ENCODE assay signal across 20 cellular contexts in genomic region chr2:1405124-1405523, GRCh38. TPM values are rescaled to one million over a fixed set of nuclear protein-coding genes. Genes with fewer than 3 reads are reported as not detected.
DNase-seq lines count a peak whose midpoint lies in the region; ATAC-seq, FAIRE-seq and TF ChIP-seq lines count a peak whose summit lies in the region.
"Had no signal": no experiment of that assay in that cellular context is flagged by ENCODE, and none has a peak within 500 bp of the region (broad histone marks: within the 10 kb centered on the region; RNA-seq: fewer than 3 reads in every experiment).

No MANE protein-coding gene starts in this region.

- BruUV-seq in IMR-90 (replicated peaks; lab: Mats Ljungman, UMichigan) (no TSS peak), K562 (replicated peaks; lab: Mats Ljungman, UMichigan) (no TSS peak)

- WGBS in IMR-90 (ENCODE audit: extremely low coverage in 2 of 2, insufficient read length in 1 of 2), 2 experiments: 67% methylated on average over 1 of the region's 1 CpG; no CpG with 5 or more reads in 1 of the 2 experiments
- WGBS in K562 (ENCODE audit: insufficient coverage, low coverage, missing lambda C conversion rate): 0% methylated on average over 1 of the region's 1 CpG

- H4K5ac ChIP-seq in IMR-90 (ENCODE audit: low read depth, low read length): no peak overlapping the region

- H3K4me2 ChIP-seq in IMR-90 (ENCODE audit: low read depth, low read length) (no peak overlapping the region), K562 (ENCODE audit: insufficient read depth, low read length) (no peak overlapping the region)

- no peak overlapping the region for H3K4me3 ChIP-seq in IMR-90 (ENCODE audit: insufficient read depth, low read depth, low read length)
- no peak overlapping the region for H3K4me3 ChIP-seq in K562
- no peak overlapping the region for H3K4me3 ChIP-seq in tibial artery

- peaks cover 5% of the 10 kb centered on the region for H3K4me1 Mint-ChIP-seq in stimulated activated naive CD8-positive, alpha-beta T cell treated with anti-CD3 and anti-CD28 coated beads, Interleukin-15, Interleukin-2, amounts not matched to agents 100 ng/mL and 50 ng/mL, for 24 hours (ENCODE audit: low read depth)

- TF ChIP-seq RAD21 in IMR-90 (IDR thresholded peaks at IDR 0.05; ENCODE audit: low read length) (no peak), K562 (CRISPR knock-in tag; conservative IDR thresholded peaks at IDR 0.05 in 1 of 2, IDR thresholded peaks at IDR 0.05 in 1 of 2) (no peak)

- POLR2A ChIA-PET in IMR-90 (lab: Charles Lee; ENCODE audit: unreplicated experiment) (no interaction called here), K562 (lab: Yijun Ruan, JAX) (no interaction called here)

- no peak overlapping the region for H2BK20ac ChIP-seq in IMR-90 (ENCODE audit: low read depth, low read length)

- H3K14ac ChIP-seq in IMR-90 (replicated peaks; ENCODE audit: low read depth, low read length): no peak overlapping the region

- CTCF ChIA-PET in IMR-90 (lab: Yijun Ruan, JAX) (no interaction called here), K562 (lab: Yijun Ruan, JAX; ENCODE audit: low intra/inter-chr PET ratio) (no interaction called here)

- no peak overlapping the region for H2AK9ac ChIP-seq in IMR-90 (replicated peaks; ENCODE audit: low read depth, low read length, poor library complexity)

- peaks cover 4% of the 10 kb centered on the region for H3K27me3 Mint-ChIP-seq in stimulated activated naive CD8-positive, alpha-beta T cell treated with anti-CD3 and anti-CD28 coated beads, Interleukin-15, Interleukin-2, amounts not matched to agents 100 ng/mL and 50 ng/mL, for 24 hours
- H3K27me3 Mint-ChIP-seq: CD4-positive, alpha-beta memory T cell had no signal

- no peak for ATAC-seq in stimulated activated naive CD8-positive, alpha-beta T cell treated with anti-CD3 and anti-CD28 coated beads, Interleukin-15, Interleukin-2, amounts not matched to agents 100 U/mL and 50 U/mL, for 24 hours
- ATAC-seq in IMR-90 (ENCODE audit: low read depth) (no peak), K562 (no peak), GM21786 (IDR thresholded peaks at IDR 0.05; ENCODE audit: unreplicated experiment) (no peak)

- no peak overlapping the region for H2BK15ac ChIP-seq in IMR-90 (ENCODE audit: low read depth, low read length)

- no peaks in the 10 kb centered on the region for H3K27me3 ChIP-seq in IMR-90 (ENCODE audit: control insufficient read depth, insufficient read depth, low read length)
- peaks cover 0 to 17% of the 10 kb centered on the region in 2 experiments; a peak in 1 of 5 replicates for H3K27me3 ChIP-seq in K562 (ENCODE audit: control insufficient read depth in 2 of 2, insufficient read depth in 2 of 2, low read length in 2 of 2)
- no peaks in the 10 kb centered on the region for H3K27me3 ChIP-seq in tibial artery

- H3K18ac ChIP-seq in IMR-90 (ENCODE audit: low read depth, low read length): no peak overlapping the region

- H3K23ac ChIP-seq in IMR-90 (ENCODE audit: low read depth, low read length): no peak overlapping the region

- no peak for DNase-seq in stimulated activated naive CD8-positive, alpha-beta T cell treated with anti-CD3 and anti-CD28 coated beads, Interleukin-15, Interleukin-2, amounts not matched to agents 100 U/mL and 50 U/mL, for 24 hours
- DNase-seq in IMR-90 (no peak), K562 (ENCODE audit: extremely low read depth in 1 of 4, low spot score in 3 of 4) (no peak), tibial artery (no peak), SW 1271 (lab: John Stamatoyannopoulos, UW) (no peak)
- DNase-seq: C1 segment of cervical spinal cord; Calu3; CD4-positive, alpha-beta memory T cell; COR-L47; DMS53; DND-41; GOT3; H7; HCEC 1CT had no signal

- H4K8ac ChIP-seq in IMR-90 (ENCODE audit: low read depth in 2 of 2, low read length in 2 of 2): no peak overlapping the region

- dilution Hi-C loops in IMR-90 (cut with HindIII; ENCODE audit: low sequenced_read_pairs, unreplicated experiment): no loop called here

- no peaks in the 10 kb centered on the region for H3K79me1 ChIP-seq in IMR-90 (ENCODE audit: low read depth in 1 of 2, low read length in 2 of 2)

- H3K36me3 ChIP-seq in IMR-90 (ENCODE audit: control insufficient read depth, insufficient read depth, low read length) (no peaks in the 10 kb centered on the region), K562 (ENCODE audit: control insufficient read depth, insufficient read depth, low read length) (no peaks in the 10 kb centered on the region), tibial artery (no peaks in the 10 kb centered on the region)

- no peaks in the 10 kb centered on the region for H3K79me2 ChIP-seq in K562 (ENCODE audit: control insufficient read depth, insufficient read depth, low read length)

- no peak overlapping the region for H3K4me3 Mint-ChIP-seq in stimulated activated naive CD8-positive, alpha-beta T cell treated with anti-CD3 and anti-CD28 coated beads, Interleukin-15, Interleukin-2, amounts not matched to agents 100 ng/mL and 50 ng/mL, for 24 hours
- H3K4me3 Mint-ChIP-seq: CD4-positive, alpha-beta memory T cell had no signal

- H3K4me1 ChIP-seq in IMR-90 (ENCODE audit: control insufficient read depth, insufficient read depth, low read length): no peaks in the 10 kb centered on the region
- no peaks in the 10 kb centered on the region for H3K4me1 ChIP-seq in K562 (replicated peaks in 1 of 2; ENCODE audit: control insufficient read depth in 2 of 2, insufficient read depth in 2 of 2, low read length in 2 of 2)
- no peaks in the 10 kb centered on the region for H3K4me1 ChIP-seq in tibial artery

- no peak overlapping the region for H2AFZ ChIP-seq in IMR-90 (replicated peaks; ENCODE audit: low read length, poor library complexity)
- H2AFZ ChIP-seq in K562 (ENCODE audit: low read depth, low read length): no peak overlapping the region

- no peak for TF ChIP-seq EP300 in K562 (IDR thresholded peaks at IDR 0.05; ENCODE audit: low read length)

- no peaks in the 10 kb centered on the region for H3K9me1 ChIP-seq in IMR-90 (ENCODE audit: insufficient read depth, low read length)
- no peaks in the 10 kb centered on the region for H3K9me1 ChIP-seq in K562 (ENCODE audit: control insufficient read depth, insufficient read depth, low read length)

- intact Hi-C loops in IMR-90 (cut with micrococcal nuclease) (no loop called here), K562 (cut with micrococcal nuclease) (no loop called here), tibial artery (cut with DNase I; ENCODE audit: low total_unique reads) (no loop called here)

- no peak overlapping the region for H2AK5ac ChIP-seq in IMR-90 (ENCODE audit: low read depth, low read length)

- no peaks in the 10 kb centered on the region for H3K9me3 Mint-ChIP-seq in stimulated activated naive CD8-positive, alpha-beta T cell treated with anti-CD3 and anti-CD28 coated beads, Interleukin-15, Interleukin-2, amounts not matched to agents 100 ng/mL and 50 ng/mL, for 24 hours

- peak overlapping the region; percentile 58 for H2BK5ac ChIP-seq in IMR-90 (ENCODE audit: low read depth, low read length, poor library complexity, severe bottlenecking)

- no peak overlapping the region for H4K91ac ChIP-seq in IMR-90 (ENCODE audit: insufficient read depth, low read depth, low read length)

- no peaks in the 10 kb centered on the region for H4K20me1 ChIP-seq in IMR-90 (ENCODE audit: insufficient read depth, low read length)
- no peaks in the 10 kb centered on the region for H4K20me1 ChIP-seq in K562 (replicated peaks; ENCODE audit: control insufficient read depth, insufficient read depth, low read length)

- no peak for FAIRE-seq in K562 (lab: Jason Lieb, UNC)
- FAIRE-seq: G401.6 had no signal

- H3K4ac ChIP-seq in IMR-90 (ENCODE audit: low read depth, low read length): no peak overlapping the region

- no peak overlapping the region for H3K27ac ChIP-seq in IMR-90 (ENCODE audit: insufficient read depth, low read length)
- no peak overlapping the region for H3K27ac ChIP-seq in K562 (ENCODE audit: extremely low read depth, low read depth, low read length)
- no peak overlapping the region for H3K27ac ChIP-seq in tibial artery

- TF ChIP-seq CTCF in IMR-90 (conservative IDR thresholded peaks at IDR 0.05; ENCODE audit: low read depth, low read length): no peak
- no peak for TF ChIP-seq CTCF in K562 (IDR thresholded peaks at IDR 0.05 in 2 of 3, conservative IDR thresholded peaks at IDR 0.05 in 1 of 3; ENCODE audit: insufficient read depth in 2 of 3, low read depth in 1 of 3, low read length in 3 of 3)
- TF ChIP-seq CTCF in tibial artery (IDR thresholded peaks at IDR 0.05): no peak

- peak overlapping the region; percentile 48 for H3K27ac Mint-ChIP-seq in stimulated activated naive CD8-positive, alpha-beta T cell treated with anti-CD3 and anti-CD28 coated beads, Interleukin-15, Interleukin-2, amounts not matched to agents 100 ng/mL and 50 ng/mL, for 24 hours
- H3K27ac Mint-ChIP-seq: CD4-positive, alpha-beta memory T cell had no signal

- H3K9me3 ChIP-seq in IMR-90 (ENCODE audit: control insufficient read depth, insufficient read depth, low read length) (peaks cover 20% of the 10 kb centered on the region), K562 (replicated peaks; ENCODE audit: control insufficient read depth, insufficient read depth, low read depth, low read length) (no peaks in the 10 kb centered on the region), tibial artery (no peaks in the 10 kb centered on the region)

- H3K56ac ChIP-seq in IMR-90 (ENCODE audit: extremely low read depth, insufficient read depth, low read length): no peak overlapping the region

- H3K9ac ChIP-seq in IMR-90 (ENCODE audit: low read depth, low read length) (no peak overlapping the region), K562 (ENCODE audit: insufficient read depth in 1 of 2, low read depth in 2 of 2, low read length in 2 of 2) (no peak overlapping the region)

- H3K36me3 Mint-ChIP-seq in stimulated activated naive CD8-positive, alpha-beta T cell treated with anti-CD3 and anti-CD28 coated beads, Interleukin-15, Interleukin-2, amounts not matched to agents 100 ng/mL and 50 ng/mL, for 24 hours (ENCODE audit: low read depth): no peaks in the 10 kb centered on the region
- H3K36me3 Mint-ChIP-seq: CD4-positive, alpha-beta memory T cell had no signal

- in situ Hi-C loops in IMR-90 (cut with MboI; ENCODE audit: low sequenced_read_pairs): no loop called here
- in situ Hi-C loops in K562 (cut with MboI): no loop called here

- no peak for TF ChIP-seq POLR2A in IMR-90 (IDR thresholded peaks at IDR 0.05; ENCODE audit: low read depth, low read length)
- no peak for TF ChIP-seq POLR2A in K562 (conservative IDR thresholded peaks at IDR 0.05)

- H2BK120ac ChIP-seq in IMR-90 (ENCODE audit: low read depth, low read length): no peak overlapping the region

RNA-seq across cellular contexts. Expression of gene TPO, which starts 8.1 kb away (rescaled TPM):
- total RNA-seq in IMR-90 (2012; rRNA removed) (not detected in 2 replicates), K562 (2014; rRNA removed) (not detected in 2 replicates), K562 (2014; rRNA removed; fragmentation: Illumina TruSeq; extraction: Trizol) (not detected in 2 replicates), K562 (2015; rRNA removed; fragmentation: Illumina TruSeq; extraction: Trizol) (not detected in 2 replicates), K562 (2021) (not detected in 2 replicates)
- polyA plus RNA-seq in IMR-90 (2012; rRNA removed) (not detected in 2 replicates), K562 (2011; rRNA removed) (not detected in 2 replicates), K562 (2014; fragmentation: Illumina TruSeq; extraction: Trizol) (not detected in 2 replicates), K562 (2014; fragmentation: Nextera tagmentation; extraction: Ambion mirVana) (not detected), K562 (2014; rRNA removed) (not detected in 2 replicates)
- not detected in 2 replicates for polyA plus RNA-seq in IMR-90 (2012; cell fraction: cytosol; rRNA removed)
- not detected in 2 replicates for polyA plus RNA-seq in IMR-90 (2012; cell fraction: nucleus; rRNA removed; ENCODE audit: low replicate concordance)
- not detected in 2 replicates for total RNA-seq in K562 (2011; cell fraction: chromatin; rRNA removed; ENCODE audit: low replicate concordance)
- total RNA-seq in K562 (2011; cell fraction: nucleolus; rRNA removed): not detected in 2 replicates
- not detected in 2 replicates for total RNA-seq in K562 (2011; cell fraction: nucleoplasm; rRNA removed)
- polyA plus RNA-seq in K562 (2011; cell fraction: cytosol; rRNA removed): not detected in 2 replicates
- not detected in 2 replicates for polyA plus RNA-seq in K562 (2011; cell fraction: nucleus; rRNA removed)
- not detected in 2 replicates for polyA plus RNA-seq in K562 (2012)
- not detected in 2 replicates for polyA minus RNA-seq in K562 (2011; rRNA and poly(A)+ RNA removed)
- not detected in 2 replicates for polyA minus RNA-seq in K562 (2011; cell fraction: cytosol; rRNA and poly(A)+ RNA removed)
- not detected in 2 replicates for polyA minus RNA-seq in K562 (2011; cell fraction: nucleus; rRNA and poly(A)+ RNA removed)
- total RNA-seq: A172; A673; Calu3; CD4-positive, alpha-beta memory T cell; H7 had no signal
- polyA plus RNA-seq: BJ had no signal
